In the genomic region with DNA sequence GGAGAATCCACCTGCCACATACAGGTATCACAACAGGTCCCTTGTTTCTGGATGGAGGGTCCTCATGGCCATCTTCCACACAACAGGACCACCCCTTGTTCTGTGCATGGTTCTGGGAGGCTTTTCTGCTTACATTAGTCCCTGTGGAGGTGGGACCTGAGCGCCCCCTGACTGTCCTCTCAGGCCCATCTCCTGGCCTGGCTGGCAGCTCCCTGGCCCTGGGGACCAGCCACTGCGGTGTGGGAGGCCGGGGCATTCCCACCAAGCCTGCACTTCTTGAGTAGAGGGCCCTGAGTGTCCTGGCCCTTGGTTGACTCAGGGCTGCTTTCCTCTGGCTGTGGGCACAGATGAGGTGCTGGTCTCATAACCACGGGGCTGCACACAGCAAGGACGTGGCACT, we compare ENCODE assay signal across 20 cellular contexts. TPM values are rescaled to one million over a fixed set of nuclear protein-coding genes. Genes with fewer than 3 reads are reported as not detected.
DNase-seq lines count a peak whose midpoint lies in the region; ATAC-seq and TF ChIP-seq lines count a peak whose summit lies in the region.
"Had no signal": no experiment of that assay in that cellular context is flagged by ENCODE, and none has a peak within 500 bp of the region (broad histone marks: within the 10 kb centered on the region; RNA-seq: fewer than 3 reads in every experiment).

No MANE protein-coding gene starts in this region.

- intact Hi-C loops in natural killer cell (cut with micrococcal nuclease) = no loop called here

- H3K27me3 Mint-ChIP-seq in natural killer cell (ENCODE audit: low read depth in 2 of 2) = no peaks in the 10 kb centered on the region
- no peaks in the 10 kb centered on the region for H3K27me3 Mint-ChIP-seq in natural killer cell treated with Interleukin-12 subunit alpha and Interleukin-12 subunit beta and Interleukin-15 and Interleukin-18, amount 100 ng/mL, for 72 hours
- no peaks in the 10 kb centered on the region for H3K27me3 Mint-ChIP-seq in effector memory CD8-positive, alpha-beta T cell
- H3K27me3 Mint-ChIP-seq in stimulated activated memory B cell treated with anti-CD40 and anti-IgM and Interleukin-4, amounts not matched to agents 10 μg/mL and 1 μg/mL and 100 μg/mL, for 72 hours = no peaks in the 10 kb centered on the region

- POLR2A ChIA-PET in RWPE1 (lab: Yijun Ruan, JAX; ENCODE audit: low non-redundant PET) = interaction anchor here (0.7 kb wide), 2 partner anchors 154 to 352 kb away, joined by 5 read pairs; no protein-coding TSS in a partner anchor

- peaks cover 11 to 19% of the 10 kb centered on the region in 2 donors for H3K4me1 Mint-ChIP-seq in natural killer cell
- peaks cover 17 to 18% of the 10 kb centered on the region in 2 donors for H3K4me1 Mint-ChIP-seq in natural killer cell treated with Interleukin-12 subunit alpha and Interleukin-12 subunit beta and Interleukin-15 and Interleukin-18, amount 100 ng/mL, for 72 hours (ENCODE audit: low read depth in 2 of 2)
- peaks cover 21 to 22% of the 10 kb centered on the region in 2 donors for H3K4me1 Mint-ChIP-seq in effector memory CD8-positive, alpha-beta T cell (ENCODE audit: low read depth in 2 of 2)
- H3K4me1 Mint-ChIP-seq in stimulated activated memory B cell treated with anti-CD40 and anti-IgM and Interleukin-4, amounts not matched to agents 10 μg/mL and 1 μg/mL and 100 μg/mL, for 72 hours = peaks cover 41% of the 10 kb centered on the region

- H3K27ac Mint-ChIP-seq in natural killer cell = no peak overlapping the region
- H3K27ac Mint-ChIP-seq in natural killer cell treated with Interleukin-12 subunit alpha and Interleukin-12 subunit beta and Interleukin-15 and Interleukin-18, amount 100 ng/mL, for 72 hours = no peak overlapping the region
- peak overlapping the region; percentile 7 to 87 for H3K27ac Mint-ChIP-seq in effector memory CD8-positive, alpha-beta T cell
- H3K27ac Mint-ChIP-seq in stimulated activated memory B cell treated with anti-CD40 and anti-IgM and Interleukin-4, amounts not matched to agents 10 μg/mL and 1 μg/mL and 100 μg/mL, for 72 hours = peak overlapping the region; percentile 8

- no peak for DNase-seq in natural killer cell
- no peak for DNase-seq in natural killer cell treated with Interleukin-12 subunit alpha and Interleukin-12 subunit beta and Interleukin-15 and Interleukin-18, amount 100 ng/mL, for 72 hours (ENCODE audit: low spot score)
- DNase-seq in RWPE1 (ENCODE audit: low spot score) = no peak
- DNase-seq in effector memory CD8-positive, alpha-beta T cell = no peak
- DNase-seq in hippocampal formation (lab: John Stamatoyannopoulos, UW) = no peak
- no peak for DNase-seq in cerebellar nuclear complex (lab: John Stamatoyannopoulos, UW)
- DNase-seq: ACHN; AML-193; COR-L47; GF-D8; Karpas-422; NCI-H187; NCI-H69; NK-92 treated with Interleukin-12 subunit alpha and Interleukin-12 subunit beta, amount 100 ng/mL, for 24 hours; OCI-M1; RPMI8226; SJCRH30 had no signal

- ATAC-seq in natural killer cell (no peak), GM18511 (IDR thresholded peaks at IDR 0.05; ENCODE audit: unreplicated experiment) (no peak)
- ATAC-seq in natural killer cell treated with Interleukin-12 subunit alpha and Interleukin-12 subunit beta and Interleukin-15 and Interleukin-18, amount 100 ng/mL, for 72 hours = no peak
- ATAC-seq in effector memory CD8-positive, alpha-beta T cell (replicated peaks) = no peak
- no peak for ATAC-seq in stimulated activated memory B cell treated with anti-CD40 and anti-IgM and Interleukin-4, amounts not matched to agents 10 μg/mL and 1 μg/mL and 100 μg/mL, for 72 hours

- no peak for TF ChIP-seq CTCF in natural killer cell (IDR thresholded peaks at IDR 0.05)
- TF ChIP-seq CTCF in RWPE1 (conservative IDR thresholded peaks at IDR 0.05; ENCODE audit: low read depth) = no peak

- H3K27ac ChIP-seq in RWPE1 = peak overlapping the region; percentile 94
- H3K27ac ChIP-seq: SJCRH30 had no signal

- H3K36me3 Mint-ChIP-seq in natural killer cell = no peaks in the 10 kb centered on the region
- H3K36me3 Mint-ChIP-seq in natural killer cell treated with Interleukin-12 subunit alpha and Interleukin-12 subunit beta and Interleukin-15 and Interleukin-18, amount 100 ng/mL, for 72 hours = peaks cover 9% of the 10 kb centered on the region
- H3K36me3 Mint-ChIP-seq in effector memory CD8-positive, alpha-beta T cell (ENCODE audit: insufficient read depth) = peaks cover 10% of the 10 kb centered on the region
- peaks cover 16% of the 10 kb centered on the region for H3K36me3 Mint-ChIP-seq in stimulated activated memory B cell treated with anti-CD40 and anti-IgM and Interleukin-4, amounts not matched to agents 10 μg/mL and 1 μg/mL and 100 μg/mL, for 72 hours

- peak overlapping the region; percentile 9 for H3K4me3 Mint-ChIP-seq in natural killer cell
- no peak overlapping the region for H3K4me3 Mint-ChIP-seq in natural killer cell treated with Interleukin-12 subunit alpha and Interleukin-12 subunit beta and Interleukin-15 and Interleukin-18, amount 100 ng/mL, for 72 hours
- no peak overlapping the region for H3K4me3 Mint-ChIP-seq in effector memory CD8-positive, alpha-beta T cell
- H3K4me3 Mint-ChIP-seq in stimulated activated memory B cell treated with anti-CD40 and anti-IgM and Interleukin-4, amounts not matched to agents 10 μg/mL and 1 μg/mL and 100 μg/mL, for 72 hours = no peak overlapping the region

- H3K9me3 Mint-ChIP-seq in natural killer cell = no peaks in the 10 kb centered on the region
- no peaks in the 10 kb centered on the region for H3K9me3 Mint-ChIP-seq in natural killer cell treated with Interleukin-12 subunit alpha and Interleukin-12 subunit beta and Interleukin-15 and Interleukin-18, amount 100 ng/mL, for 72 hours
- no peaks in the 10 kb centered on the region for H3K9me3 Mint-ChIP-seq in effector memory CD8-positive, alpha-beta T cell
- no peaks in the 10 kb centered on the region for H3K9me3 Mint-ChIP-seq in stimulated activated memory B cell treated with anti-CD40 and anti-IgM and Interleukin-4, amounts not matched to agents 10 μg/mL and 1 μg/mL and 100 μg/mL, for 72 hours

- CTCF ChIA-PET in RWPE1 (lab: Yijun Ruan, JAX) = no interaction called here

RNA-seq across cellular contexts. Expression of a gene that starts 5.0 kb away (rescaled TPM):
- total RNA-seq in natural killer cell = 100 to 1,000 TPM; 143 to 166 (median 145) TPM
- 100 to 1,000 TPM; 383 to 427 TPM for total RNA-seq in natural killer cell treated with Interleukin-12 subunit alpha and Interleukin-12 subunit beta and Interleukin-15 and Interleukin-18, amount 100 ng/mL, for 72 hours

RNA-seq across cellular contexts. Expression of a gene that starts 6.8 kb away (rescaled TPM):
- 10 to 100 TPM; 73.6 to 88.9 (median 82.4) TPM for total RNA-seq in natural killer cell
- 10 to 100 TPM; 87.8 to 96.6 TPM for total RNA-seq in natural killer cell treated with Interleukin-12 subunit alpha and Interleukin-12 subunit beta and Interleukin-15 and Interleukin-18, amount 100 ng/mL, for 72 hours

RNA-seq across cellular contexts. Expression of a gene that starts 40.6 kb away (rescaled TPM):
- total RNA-seq in natural killer cell = 10 to 100 TPM; 44.8 to 72.1 (median 57.4) TPM
- 10 to 100 TPM; 29.4 to 43.8 TPM for total RNA-seq in natural killer cell treated with Interleukin-12 subunit alpha and Interleukin-12 subunit beta and Interleukin-15 and Interleukin-18, amount 100 ng/mL, for 72 hours

RNA-seq across cellular contexts. Expression of a gene that starts 56.3 kb away (rescaled TPM):
- not detected for total RNA-seq in natural killer cell
- not detected for total RNA-seq in natural killer cell treated with Interleukin-12 subunit alpha and Interleukin-12 subunit beta and Interleukin-15 and Interleukin-18, amount 100 ng/mL, for 72 hours
- total RNA-seq: Daoy had no signal

Comparison
In these comparisons a context has a peak if more than half of its experiments do, and no peak if none do; other contexts are left out.
1. H3K27ac Mint-ChIP-seq: peak in effector memory CD8-positive, alpha-beta T cell (2 of 2) and stimulated activated memory B cell treated with anti-CD40 and anti-IgM and Interleukin-4, amounts not matched to agents 10 μg/mL and 1 μg/mL and 100 μg/mL, for 72 hours (single experiment); none in natural killer cell (0 of 2) and natural killer cell treated with Interleukin-12 subunit alpha and Interleukin-12 subunit beta and Interleukin-15 and Interleukin-18, amount 100 ng/mL, for 72 hours (0 of 2).